Comparison of ENCODE assay signal across 25 cellular contexts in the genomic region with DNA sequence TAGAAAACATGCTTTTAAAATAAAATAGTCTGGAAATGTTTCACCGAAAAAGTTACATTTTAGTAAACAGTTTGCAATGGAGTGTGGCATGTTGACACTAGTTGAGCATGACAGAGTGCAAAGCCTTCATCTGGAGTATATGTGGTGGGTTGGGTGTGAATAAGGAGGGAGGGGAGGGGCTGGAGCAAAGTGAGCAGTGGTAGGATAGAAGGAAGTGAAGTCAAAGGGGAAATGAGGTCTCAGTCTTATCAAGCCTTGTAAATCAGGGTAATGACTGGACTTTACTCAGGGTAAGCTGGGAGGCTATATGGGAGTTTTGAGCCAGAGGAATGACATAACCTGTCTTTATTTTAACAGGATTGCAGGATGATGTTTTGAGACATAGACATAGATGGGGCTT.
DNase-seq lines count a peak whose midpoint lies in the region; ATAC-seq and TF ChIP-seq lines count a peak whose summit lies in the region.
"Had no signal": no experiment of that assay in that cellular context is flagged by ENCODE, and none has a peak within 500 bp of the region (broad histone marks: within the 10 kb centered on the region; RNA-seq: fewer than 3 reads in every experiment).

No MANE protein-coding gene starts in this region.

- DNase-seq in HT-29 (ENCODE audit: low spot score) (peak; percentile 41), OCI-M1 (lab: John Stamatoyannopoulos, UW) (peak; percentile 63), endodermal cell (no peak), transverse colon (peak; percentile 39), PC-9 (no peak), NOMO-1 treated with dmso at 0.1 percent for 144 hours (lab: John Stamatoyannopoulos, UW; ENCODE audit: unreplicated experiment) (no peak), natural killer cell (no peak)
- DNase-seq: DMS79 treated with DMSO at 0.1 percent for 48 hours, IMR-90, MV-4-11, NCI-H1105 treated with DMSO at 0.1 percent for 48 hours, NCI-H2029 treated with DMSO at 0.1 percent for 48 hours, NCI-H226, NCI-H524, SHP77 treated with DMSO at 0.1 percent for 48 hours, SW 1271 had no signal

- H3K9ac ChIP-seq in endodermal cell (ENCODE audit: extremely low read depth, low read length, poor library complexity, severe bottlenecking) = no peak overlapping the region
- H3K9ac ChIP-seq: KMS-11 had no signal

- POLR2A ChIA-PET in PC-9 (lab: Charles Lee; ENCODE audit: unreplicated experiment) = no interaction called here

- H2AFZ ChIP-seq in PC-9 = no peak overlapping the region
- H2AFZ ChIP-seq: GM23338 had no signal

- no peaks in the 10 kb centered on the region for H3F3A ChIP-seq in PC-9 (ENCODE audit: insufficient read depth, low read depth)

- no peaks in the 10 kb centered on the region for H3K79me2 ChIP-seq in PC-9 (ENCODE audit: low read depth)

- H3K4me1 Mint-ChIP-seq in endodermal cell (peaks cover 23% of the 10 kb centered on the region), natural killer cell (no peaks in the 10 kb centered on the region)
- H3K4me1 Mint-ChIP-seq: B cell, CD14-positive monocyte had no signal

- H3K4me1 ChIP-seq in endodermal cell (ENCODE audit: control insufficient read depth, insufficient read depth, low read length) (no peaks in the 10 kb centered on the region), transverse colon (peaks cover 0 to 11% (median 0%) of the 10 kb centered on the region in 4 donors), PC-9 (replicated peaks; ENCODE audit: insufficient read depth) (no peaks in the 10 kb centered on the region)
- H3K4me1 ChIP-seq: A549, HAP-1 had no signal

- no peaks in the 10 kb centered on the region for H3K9me3 ChIP-seq in endodermal cell (ENCODE audit: control insufficient read depth, low read length)
- no peaks in the 10 kb centered on the region for H3K9me3 ChIP-seq in transverse colon
- no peaks in the 10 kb centered on the region for H3K9me3 ChIP-seq in PC-9 (ENCODE audit: insufficient read depth, low read depth)
- H3K9me3 ChIP-seq: A549, HAP-1 had no signal

- H3K36me3 Mint-ChIP-seq in endodermal cell (ENCODE audit: low read depth) (peaks cover 7% of the 10 kb centered on the region), natural killer cell (no peaks in the 10 kb centered on the region)
- H3K36me3 Mint-ChIP-seq: CD14-positive monocyte had no signal

- no peaks in the 10 kb centered on the region for H3K36me3 ChIP-seq in endodermal cell (ENCODE audit: control insufficient read depth, insufficient read depth, low read length)
- H3K36me3 ChIP-seq in transverse colon = no peaks in the 10 kb centered on the region
- no peaks in the 10 kb centered on the region for H3K36me3 ChIP-seq in PC-9 (ENCODE audit: low read depth)
- H3K36me3 ChIP-seq: HAP-1 had no signal

- H3K27me3 ChIP-seq in endodermal cell (ENCODE audit: control insufficient read depth, insufficient read depth, low read length, poor library complexity, severe bottlenecking) (no peaks in the 10 kb centered on the region), transverse colon (no peaks in the 10 kb centered on the region), PC-9 (ENCODE audit: insufficient read depth, low read depth) (no peaks in the 10 kb centered on the region)

- intact Hi-C loops in transverse colon (cut with DNase I; ENCODE audit: low total_unique reads) = no loop called here
- intact Hi-C loops in PC-9 (cut with micrococcal nuclease; ENCODE audit: unreplicated experiment) = no loop called here
- intact Hi-C loops in natural killer cell (cut with micrococcal nuclease) = no loop called here

- no peaks in the 10 kb centered on the region for H3K27me3 Mint-ChIP-seq in endodermal cell (ENCODE audit: insufficient read depth)
- H3K27me3 Mint-ChIP-seq in natural killer cell (ENCODE audit: low read depth in 2 of 2) = no peaks in the 10 kb centered on the region
- H3K27me3 Mint-ChIP-seq: B cell had no signal

- TF ChIP-seq CTCF in endodermal cell (conservative IDR thresholded peaks at IDR 0.05) (no peak), transverse colon (IDR thresholded peaks at IDR 0.05) (no peak), PC-9 (conservative IDR thresholded peaks at IDR 0.05) (no peak), natural killer cell (IDR thresholded peaks at IDR 0.05) (no peak)

- no peaks in the 10 kb centered on the region for H3K9me2 ChIP-seq in PC-9 (ENCODE audit: insufficient read depth)

- H3K27ac Mint-ChIP-seq in endodermal cell (peak overlapping the region; percentile 35), natural killer cell (no peak overlapping the region)
- H3K27ac Mint-ChIP-seq: B cell, CD14-positive monocyte, GM23338 had no signal

- TF ChIP-seq EP300 in transverse colon (IDR thresholded peaks at IDR 0.05; ENCODE audit: low read depth) = no peak

- in situ Hi-C loops in transverse colon (cut with MboI; ENCODE audit: low pct_ligation_motif_present in 1 of 4, low pct_unique_long_range_greater_than_20kb in 1 of 4, low sequenced_read_pairs in 3 of 4) = no loop called here

- no peak overlapping the region for H3K27ac ChIP-seq in endodermal cell (ENCODE audit: low read depth, low read length)
- no peak overlapping the region for H3K27ac ChIP-seq in transverse colon
- no peak overlapping the region for H3K27ac ChIP-seq in PC-9
- H3K27ac ChIP-seq: A549, HL-60, KMS-11, RWPE1, SK-N-MC had no signal

- CTCF ChIA-PET in PC-9 (lab: Charles Lee) = no interaction called here

- BruUV-seq in PC-9 (replicated peaks; lab: Mats Ljungman, UMichigan) = no TSS peak

- WGBS in endodermal cell (ENCODE audit: insufficient coverage in 1 of 2, insufficient read length in 1 of 2), 2 experiments = 78 to 93% methylated on average over 1 of the region's 1 CpG
- WGBS in transverse colon (ENCODE audit: low coverage in 1 of 2), 2 donors = 22 to 52% methylated on average over 1 of the region's 1 CpG

- H3K4me2 ChIP-seq in PC-9 = no peak overlapping the region
- H3K4me2 ChIP-seq: A549, GM23338, KMS-11 had no signal

- no peaks in the 10 kb centered on the region for H3K9me3 Mint-ChIP-seq in endodermal cell
- peaks cover 16 to 21% of the 10 kb centered on the region in 2 donors for H3K9me3 Mint-ChIP-seq in natural killer cell
- H3K9me3 Mint-ChIP-seq: GM23338 had no signal

- no peaks in the 10 kb centered on the region for H4K20me1 ChIP-seq in PC-9 (ENCODE audit: insufficient read depth)

- no peak for TF ChIP-seq POLR2A in transverse colon (IDR thresholded peaks at IDR 0.05)

- H3K4me3 Mint-ChIP-seq in endodermal cell = no peak overlapping the region
- no peak overlapping the region for H3K4me3 Mint-ChIP-seq in natural killer cell
- H3K4me3 Mint-ChIP-seq: B cell, CD14-positive monocyte, GM23338 had no signal

- H3K4me3 ChIP-seq in endodermal cell (ENCODE audit: low read length) (no peak overlapping the region), transverse colon (no peak overlapping the region), PC-9 (no peak overlapping the region)
- H3K4me3 ChIP-seq: A549, GM23338, HAP-1, SK-N-MC had no signal

- ATAC-seq in natural killer cell = no peak
- ATAC-seq: A549, GM23338 had no signal

Comparison
In these comparisons a context has a peak if more than half of its experiments do, and no peak if none do; other contexts are left out.
1. DNase-seq: peak in HT-29 (single experiment), OCI-M1 (single experiment) and transverse colon (single experiment); none in endodermal cell (single experiment), PC-9 (0 of 2), NOMO-1 treated with dmso at 0.1 percent for 144 hours (single experiment) and natural killer cell (single experiment).